Comparison of ENCODE assay signal across 8 cellular contexts in the genomic region with DNA sequence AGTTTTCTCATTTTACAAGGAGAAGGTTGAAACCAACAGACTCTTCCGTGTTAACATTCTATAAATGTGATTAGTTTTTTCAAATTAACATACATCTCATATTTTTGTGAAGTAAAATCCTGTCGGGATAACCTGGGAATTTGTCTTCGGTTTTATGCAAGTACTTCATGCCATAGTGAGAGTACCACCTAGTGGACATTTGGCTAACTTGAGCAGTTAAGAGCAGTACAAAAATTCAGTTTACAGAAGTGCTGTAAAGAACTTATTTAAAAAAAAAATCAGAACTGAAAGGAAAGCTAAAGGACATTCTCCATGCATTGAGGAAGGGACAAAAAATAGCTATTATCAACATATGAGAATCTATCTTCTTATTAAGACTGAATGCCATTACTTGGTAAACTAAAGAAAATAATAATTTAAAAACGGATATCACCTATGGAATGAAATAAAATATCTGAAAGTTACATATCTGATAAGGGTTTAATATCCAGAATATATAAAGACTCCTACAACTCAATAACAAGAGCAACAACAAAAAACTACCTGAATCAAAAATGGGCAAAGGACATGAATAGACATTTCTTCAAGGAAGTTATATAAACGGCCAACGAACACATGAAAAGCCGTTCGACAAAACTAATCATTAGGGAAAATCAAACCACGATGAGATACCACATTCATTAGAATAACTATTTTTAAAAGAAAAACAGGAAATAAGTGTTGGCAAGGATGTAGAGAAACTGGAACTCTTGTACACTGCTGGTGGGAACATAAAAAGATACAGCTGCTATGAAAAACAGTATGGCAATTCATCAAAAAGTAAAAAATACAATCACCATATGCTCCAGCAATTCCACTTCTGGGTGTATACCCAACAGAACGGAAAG.
A peak's percentile ranks its signal among the peaks of the same experiment; 100 is the strongest.
DNase-seq lines count a peak whose midpoint lies in the region; ATAC-seq, FAIRE-seq and TF ChIP-seq lines count a peak whose summit lies in the region.

No MANE protein-coding gene starts in this region.

- POLR2A ChIA-PET in H1 (lab: Charles Lee; ENCODE audit: partially characterized antibody): no interaction called here
- POLR2A ChIA-PET in activated CD4-positive, alpha-beta T cell treated with anti-CD3 and anti-CD28 coated beads for 36 hours (lab: Charles Lee): no interaction called here

- H3K14ac ChIP-seq in H1 (ENCODE audit: insufficient read length): no peak overlapping the region

- no peak overlapping the region for H3K4ac ChIP-seq in H1 (replicated peaks; ENCODE audit: insufficient read length, low read depth, low read length)

- H3K4me3 Mint-ChIP-seq in activated CD4-positive, alpha-beta T cell treated with anti-CD3 and anti-CD28 coated beads for 36 hours: no peak overlapping the region

- TF ChIP-seq EP300 in H1 (IDR thresholded peaks at IDR 0.05; ENCODE audit: borderline replicate concordance in 1 of 2, low read depth in 2 of 2, low read length in 2 of 2): no peak

- no peak overlapping the region for H2BK5ac ChIP-seq in H1 (ENCODE audit: low read depth, low read length)

- WGBS in H1 (ENCODE audit: extremely low coverage in 1 of 2, insufficient coverage in 1 of 2, insufficient read length in 1 of 2, insufficient replicate concordance in 2 of 2, low coverage in 1 of 2, low lambda C conversion rate in 2 of 2, missing lambda C conversion rate in 1 of 2), 2 experiments: 90% methylated on average over 10 of the region's 10 CpGs; no CpG with 5 or more reads in 1 of the 2 experiments

- no peak for FAIRE-seq in H1 (lab: Jason Lieb, UNC)

- no peaks in the 10 kb centered on the region for H3K27me3 ChIP-seq in H1 (replicated peaks in 1 of 4; ENCODE audit: control insufficient read depth in 3 of 4, extremely low read depth in 1 of 4, insufficient read depth in 3 of 4, low read length in 3 of 4)

- no peak overlapping the region for H3K23ac ChIP-seq in H1 (ENCODE audit: insufficient read length)

- no peak overlapping the region for H2BK12ac ChIP-seq in H1 (ENCODE audit: low read depth, low read length)

- H3K36me3 Mint-ChIP-seq in activated CD4-positive, alpha-beta T cell treated with anti-CD3 and anti-CD28 coated beads for 36 hours (ENCODE audit: low read depth): peaks cover 11% of the 10 kb centered on the region

- no peak overlapping the region for H4K5ac ChIP-seq in H1 (ENCODE audit: insufficient read length, low read depth, low read length)

- H3K18ac ChIP-seq in H1 (ENCODE audit: extremely low read depth, low read length): no peak overlapping the region

- H3K4me1 Mint-ChIP-seq in activated CD4-positive, alpha-beta T cell treated with anti-CD3 and anti-CD28 coated beads for 36 hours: peaks cover 10% of the 10 kb centered on the region

- H3K79me1 ChIP-seq in H1 (ENCODE audit: low read depth, low read length): no peaks in the 10 kb centered on the region

- H3K4me1 ChIP-seq in H1 (replicated peaks in 1 of 4; ENCODE audit: control insufficient read depth in 3 of 4, insufficient read depth in 4 of 4, low read length in 3 of 4): no peaks in the 10 kb centered on the region

- peaks cover 0 to 1% of the 10 kb centered on the region in 2 experiments for H4K20me1 ChIP-seq in H1 (replicated peaks in 1 of 2; ENCODE audit: control insufficient read depth in 1 of 2, insufficient read depth in 2 of 2, low read length in 2 of 2)

- H2BK15ac ChIP-seq in H1 (ENCODE audit: low read length): no peak overlapping the region

- H4K91ac ChIP-seq in H1 (replicated peaks; ENCODE audit: insufficient read length, low read length): no peak overlapping the region

- H3K27ac Mint-ChIP-seq in activated CD4-positive, alpha-beta T cell treated with anti-CD3 and anti-CD28 coated beads for 36 hours: no peak overlapping the region

- ATAC-seq in activated CD4-positive, alpha-beta T cell treated with anti-CD3 and anti-CD28 coated beads for 36 hours: no peak

- peaks cover 0 to 4% of the 10 kb centered on the region in 2 experiments; a peak in 2 of 4 replicates for H3K9me3 ChIP-seq in H1 (ENCODE audit: insufficient read depth in 2 of 2, low read depth in 1 of 2, low read length in 1 of 2)

- H4K8ac ChIP-seq in H1 (ENCODE audit: extremely low read depth, insufficient read depth, low read length): no peak overlapping the region

- TF ChIP-seq POLR2A in H1 (IDR thresholded peaks at IDR 0.05; ENCODE audit: control extremely low read depth in 1 of 2, low read depth in 2 of 2, low read length in 2 of 2): no peak

- H2AFZ ChIP-seq in H1 (ENCODE audit: low read length): no peak overlapping the region

- H3K56ac ChIP-seq in H1 (replicated peaks; ENCODE audit: insufficient read length, low read depth, low read length): no peak overlapping the region

- no peak overlapping the region for H3K4me3 ChIP-seq in H1 (ENCODE audit: extremely low read depth in 1 of 4, insufficient read depth in 2 of 4, low read depth in 3 of 4, low read length in 4 of 4)
- H3K4me3 ChIP-seq in retinal pigment epithelial cell (ENCODE audit: low read length): no peak overlapping the region

- no peak overlapping the region for H2BK20ac ChIP-seq in H1 (ENCODE audit: low read length)

- peaks cover 2% of the 10 kb centered on the region for H3K9me3 Mint-ChIP-seq in activated CD4-positive, alpha-beta T cell treated with anti-CD3 and anti-CD28 coated beads for 36 hours (ENCODE audit: low read depth)

- H2BK120ac ChIP-seq in H1 (replicated peaks; ENCODE audit: low read depth, low read length): no peak overlapping the region

- no peak overlapping the region for H3K9ac ChIP-seq in H1 (replicated peaks in 1 of 4; ENCODE audit: extremely low read depth in 1 of 4, low read depth in 3 of 4, low read length in 3 of 4)

- DNase-seq in NCI-H69 (lab: John Stamatoyannopoulos, UW) (peak; percentile 62), H1 (ENCODE audit: low read depth in 1 of 2, low spot score in 2 of 2) (no peak), retinal pigment epithelial cell (ENCODE audit: low read depth) (no peak), germinal center (ENCODE audit: low spot score) (no peak), iPS-NIHi7 (ENCODE audit: extremely low spot score) (no peak)
- no peak for DNase-seq in activated effector memory CD4-positive, alpha-beta T cell treated with Interleukin-2 at 50 U/mL for 16 hours
- no peak for DNase-seq in activated CD4-positive, alpha-beta T cell treated with anti-CD3 and anti-CD28 coated beads for 36 hours

- H3K4me2 ChIP-seq in H1 (ENCODE audit: insufficient read depth in 1 of 2, low read depth in 2 of 2, low read length in 2 of 2): no peak overlapping the region

- no peaks in the 10 kb centered on the region for H3K23me2 ChIP-seq in H1 (ENCODE audit: low read depth, low read length)

- no peak overlapping the region for H2AK5ac ChIP-seq in H1 (ENCODE audit: low read depth, low read length)

- no peak overlapping the region for H3K27ac ChIP-seq in H1 (ENCODE audit: low read depth, low read length)

- intact Hi-C loops in activated CD4-positive, alpha-beta T cell treated with anti-CD3 and anti-CD28 coated beads for 36 hours (cut with DNase I, micrococcal nuclease): loop anchor here in 1 of 2 experiments (5.0 kb wide), 1 partner anchor 288 kb away; no protein-coding TSS in a partner anchor

- H3K36me3 ChIP-seq in H1 (ENCODE audit: control insufficient read depth in 2 of 4, insufficient read depth in 4 of 4, low read length in 3 of 4): peaks cover 0 to 6% (median 0%) of the 10 kb centered on the region in 4 experiments; a peak in 1 of 8 replicates

- TF ChIP-seq RAD21 in H1 (IDR thresholded peaks at IDR 0.05 in 1 of 2, conservative IDR thresholded peaks at IDR 0.05 in 1 of 2; ENCODE audit: low read depth in 2 of 2, low read length in 2 of 2): peak; percentile 58

- CTCF ChIA-PET in H1 (lab: Charles Lee; ENCODE audit: partially characterized antibody): interaction anchor here (0.6 to 2.6 kb wide), 10 partner anchors 8 to 331 kb away, joined by 3 to 8 read pairs (median 3); no protein-coding TSS in a partner anchor
- CTCF ChIA-PET in activated CD4-positive, alpha-beta T cell treated with anti-CD3 and anti-CD28 coated beads for 36 hours (lab: Charles Lee): interaction anchor here (0.8 to 1.3 kb wide), 3 partner anchors 15 to 307 kb away, joined by 3 to 4 read pairs (median 3); no protein-coding TSS in a partner anchor

- no peaks in the 10 kb centered on the region for H3K27me3 Mint-ChIP-seq in activated CD4-positive, alpha-beta T cell treated with anti-CD3 and anti-CD28 coated beads for 36 hours

- H3K79me2 ChIP-seq in H1 (ENCODE audit: control insufficient read depth in 1 of 2, insufficient read depth in 2 of 2, low read length in 2 of 2): no peaks in the 10 kb centered on the region

- TF ChIP-seq CTCF in GM12874 (IDR thresholded peaks at IDR 0.05; ENCODE audit: insufficient read depth, low read depth, low read length): peak; percentile 27; the same call in 1 of the 2 replicates
- peak in 2 of 3 experiments; percentile 39 to 55; a peak in 2 of 4 replicates for TF ChIP-seq CTCF in H1 (IDR thresholded peaks at IDR 0.05; ENCODE audit: control extremely low read depth in 1 of 3, insufficient read depth in 1 of 3, low read depth in 1 of 3, low read length in 3 of 3)
- TF ChIP-seq CTCF in retinal pigment epithelial cell (conservative IDR thresholded peaks at IDR 0.05; ENCODE audit: low read depth, low read length): peak; percentile 75

TF ChIP-seq in H1, 55 proteins besides CTCF, POLR2A, EP300 and RAD21:
- TF ChIP-seq RBBP5 (IDR thresholded peaks at IDR 0.05; ENCODE audit: borderline replicate concordance, low read depth, low read length) (no peak), JUN (IDR thresholded peaks at IDR 0.05; ENCODE audit: low read depth, low read length) (no peak), HDAC6 (IDR thresholded peaks at IDR 0.05; ENCODE audit: low read depth, low read length) (no peak), NRF1 (IDR thresholded peaks at IDR 0.05; ENCODE audit: low read depth, low read length) (no peak), SIX5 (IDR thresholded peaks at IDR 0.05; ENCODE audit: low read depth, low read length) (no peak)
- TF ChIP-seq, protein P1, sequence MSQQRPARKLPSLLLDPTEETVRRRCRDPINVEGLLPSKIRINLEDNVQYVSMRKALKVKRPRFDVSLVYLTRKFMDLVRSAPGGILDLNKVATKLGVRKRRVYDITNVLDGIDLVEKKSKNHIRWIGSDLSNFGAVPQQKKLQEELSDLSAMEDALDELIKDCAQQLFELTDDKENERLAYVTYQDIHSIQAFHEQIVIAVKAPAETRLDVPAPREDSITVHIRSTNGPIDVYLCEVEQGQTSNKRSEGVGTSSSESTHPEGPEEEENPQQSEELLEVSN (IDR thresholded peaks at IDR 0.05): no peak
